In genomic region chr15:41115088-41115651, GRCh38 we compare ENCODE assay signal across 1 cellular context.
TF ChIP-seq lines count a peak whose summit lies in the region.

No MANE protein-coding gene starts in this region.

TF ChIP-seq in HEK293, 187 proteins besides CTCF, POLR2A, EP300 and RAD21 (continued from another document):
- TF ChIP-seq ELK4 (IDR thresholded peaks at IDR 0.05; ENCODE audit: borderline replicate concordance, low read depth, low read length) = no peak
- no peak for TF ChIP-seq ZSCAN16 (tag by site-specific recombination; IDR thresholded peaks at IDR 0.05)
- no peak for TF ChIP-seq ZFHX2 (tag by site-specific recombination; conservative IDR thresholded peaks at IDR 0.05)
- no peak for TF ChIP-seq ZNF501 (tag by site-specific recombination; IDR thresholded peaks at IDR 0.05)
- no peak for TF ChIP-seq ZNF530 (tag by site-specific recombination; IDR thresholded peaks at IDR 0.05; ENCODE audit: low read depth)
- TF ChIP-seq MEIS1 (CRISPR knock-in tag; IDR thresholded peaks at IDR 0.05; ENCODE audit: borderline replicate concordance) = no peak
- no peak for TF ChIP-seq SP3 (tag by site-specific recombination; IDR thresholded peaks at IDR 0.05)
- TF ChIP-seq ZNF121 (tag by site-specific recombination; IDR thresholded peaks at IDR 0.05) = no peak
- TF ChIP-seq WT1 (tag by site-specific recombination; IDR thresholded peaks at IDR 0.05) = no peak
- no peak for TF ChIP-seq ZNF175 (tag by site-specific recombination; IDR thresholded peaks at IDR 0.05)
- TF ChIP-seq ZBTB8A (tag by site-specific recombination; IDR thresholded peaks at IDR 0.05) = no peak
- no peak for TF ChIP-seq ZSCAN18 (tag by site-specific recombination; IDR thresholded peaks at IDR 0.05)
- TF ChIP-seq ZNF354C (tag by site-specific recombination; IDR thresholded peaks at IDR 0.05; ENCODE audit: borderline replicate concordance, low read depth) = no peak
